Comparison of ENCODE assay signal across 1 cellular context in the genomic region with DNA sequence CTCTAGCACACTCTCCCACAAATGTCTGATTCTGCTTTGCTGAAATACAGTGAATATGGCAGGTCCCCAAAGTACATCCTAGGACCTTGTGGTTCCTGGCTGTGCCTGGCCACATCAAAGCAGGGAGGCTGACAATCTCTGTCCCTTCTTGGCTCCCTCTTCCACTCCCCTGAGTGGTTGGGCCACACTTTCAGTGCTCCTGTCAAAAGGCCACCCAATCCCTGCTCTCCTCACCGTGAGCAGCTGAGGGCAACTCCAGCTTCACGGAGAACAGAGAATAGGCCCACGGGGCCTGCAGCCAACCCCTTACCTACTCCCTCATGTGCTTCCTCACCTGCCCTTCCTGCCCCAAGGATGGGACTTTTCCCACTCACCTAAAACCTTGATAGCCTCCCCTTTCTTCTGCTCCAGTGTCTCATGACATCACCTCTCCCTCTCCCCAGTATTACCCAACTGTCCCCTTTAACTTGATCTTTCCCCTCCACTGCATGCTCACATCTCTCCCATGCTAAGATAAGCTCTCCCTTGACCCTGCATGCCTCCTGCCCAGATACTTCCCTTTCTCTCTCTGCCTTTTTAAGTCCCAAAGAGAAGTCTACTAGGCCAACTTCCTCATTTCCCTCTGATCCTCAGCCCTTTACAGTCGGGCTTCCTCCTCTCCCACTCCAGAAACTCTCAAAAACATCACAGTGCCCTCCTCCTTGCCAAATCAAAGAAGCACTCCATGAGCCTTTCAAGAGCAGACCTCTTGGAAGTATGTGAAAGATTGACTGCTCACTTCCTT.
TF ChIP-seq lines count a peak whose summit lies in the region.

No MANE protein-coding gene starts in this region.

TF ChIP-seq in K562, 482 proteins besides CTCF, POLR2A, EP300 and RAD21 (continued from another document and continues in another):
- TF ChIP-seq MLLT1 (IDR thresholded peaks at IDR 0.05) (no peak), GTF2E2 (tag; IDR thresholded peaks at IDR 0.05) (0 out of 2 replicates have a peak, but pooled peaks have one; percentile 31), STAT5B (CRISPR knock-in tag; IDR thresholded peaks at IDR 0.05) (no peak), CHCHD3 (CRISPR knock-in tag; IDR thresholded peaks at IDR 0.05) (no peak), JUN (IDR thresholded peaks at IDR 0.05; ENCODE audit: borderline replicate concordance, low read depth, low read length) (no peak), JUN (CRISPR knock-in tag; IDR thresholded peaks at IDR 0.05; ENCODE audit: borderline replicate concordance) (no peak), KLF6 (CRISPR knock-in tag; IDR thresholded peaks at IDR 0.05; ENCODE audit: borderline replicate concordance) (no peak), HOXB6 (CRISPR knock-in tag; IDR thresholded peaks at IDR 0.05; ENCODE audit: borderline replicate concordance) (no peak), MEIS2 (IDR thresholded peaks at IDR 0.05; ENCODE audit: partially characterized antibody) (no peak), HNRNPL (IDR thresholded peaks at IDR 0.05; ENCODE audit: low read depth, low read length) (no peak), MCM7 (IDR thresholded peaks at IDR 0.05) (no peak), LARP7 (IDR thresholded peaks at IDR 0.05) (no peak), PRMT5 (CRISPR knock-in tag; IDR thresholded peaks at IDR 0.05) (no peak), ZBTB17 (CRISPR knock-in tag; IDR thresholded peaks at IDR 0.05) (no peak), NCOR1 (IDR thresholded peaks at IDR 0.05) (peak; percentile 46; the same call in 1 of the 2 replicates), XRCC4 (IDR thresholded peaks at IDR 0.05; ENCODE audit: extremely low read depth, insufficient read depth, insufficient read length) (no peak), TRIM24 (IDR thresholded peaks at IDR 0.05) (peak in 1 of 2 experiments; percentile 38; a peak in 1 of 4 replicates), ZNF347 (CRISPR knock-in tag; IDR thresholded peaks at IDR 0.05; ENCODE audit: low read depth) (no peak), YY1 (IDR thresholded peaks at IDR 0.05; ENCODE audit: borderline replicate concordance in 1 of 3, control insufficient read depth in 1 of 3, extremely low read depth in 1 of 3, insufficient read depth in 3 of 3, insufficient read length in 1 of 3, insufficient replicate concordance in 2 of 3, low read depth in 1 of 3, low read length in 2 of 3) (no peak), FOXJ3 (CRISPR knock-in tag; IDR thresholded peaks at IDR 0.05) (no peak), KLF13 (tag; IDR thresholded peaks at IDR 0.05; ENCODE audit: borderline replicate concordance, low read depth) (no peak), ZFPM2 (CRISPR knock-in tag; IDR thresholded peaks at IDR 0.05) (no peak), E2F6 (IDR thresholded peaks at IDR 0.05; ENCODE audit: borderline replicate concordance in 1 of 2, extremely low read depth in 1 of 2, insufficient read depth in 1 of 2, insufficient read length in 1 of 2, low read depth in 1 of 2, low read length in 1 of 2, poor library complexity in 1 of 2, severe bottlenecking in 1 of 2) (no peak), HLTF (IDR thresholded peaks at IDR 0.05) (no peak), ZNF668 (CRISPR knock-in tag; IDR thresholded peaks at IDR 0.05) (no peak), ZBTB7A (IDR thresholded peaks at IDR 0.05; ENCODE audit: borderline replicate concordance, control insufficient read depth, low read depth, low read length) (no peak), PYGO2 (tag; IDR thresholded peaks at IDR 0.05) (no peak), L3MBTL2 (IDR thresholded peaks at IDR 0.05) (peak; percentile 54), ZNF239 (CRISPR knock-in tag; IDR thresholded peaks at IDR 0.05) (no peak), ZNF655 (CRISPR knock-in tag; IDR thresholded peaks at IDR 0.05) (no peak), ZNF324 (CRISPR knock-in tag; IDR thresholded peaks at IDR 0.05) (no peak), EHMT2 (IDR thresholded peaks at IDR 0.05) (0 out of 2 replicates have a peak, but pooled peaks have one; percentile 34), SRF (CRISPR knock-in tag; IDR thresholded peaks at IDR 0.05) (0 out of 4 replicates have a peak, but pooled peaks of 1 of the 2 experiments have one; percentile 39), ZNF77 (CRISPR knock-in tag; IDR thresholded peaks at IDR 0.05) (no peak), ZNF41 (CRISPR knock-in tag; conservative IDR thresholded peaks at IDR 0.05) (no peak), HIVEP1 (CRISPR knock-in tag; IDR thresholded peaks at IDR 0.05) (no peak), TARDBP (IDR thresholded peaks at IDR 0.05) (no peak), SREBF2 (CRISPR knock-in tag; IDR thresholded peaks at IDR 0.05) (no peak), KHSRP (IDR thresholded peaks at IDR 0.05) (no peak), ZNF57 (CRISPR knock-in tag; IDR thresholded peaks at IDR 0.05) (no peak), JUNB (CRISPR knock-in tag; conservative IDR thresholded peaks at IDR 0.05) (no peak)
- TF ChIP-seq, protein P1, sequence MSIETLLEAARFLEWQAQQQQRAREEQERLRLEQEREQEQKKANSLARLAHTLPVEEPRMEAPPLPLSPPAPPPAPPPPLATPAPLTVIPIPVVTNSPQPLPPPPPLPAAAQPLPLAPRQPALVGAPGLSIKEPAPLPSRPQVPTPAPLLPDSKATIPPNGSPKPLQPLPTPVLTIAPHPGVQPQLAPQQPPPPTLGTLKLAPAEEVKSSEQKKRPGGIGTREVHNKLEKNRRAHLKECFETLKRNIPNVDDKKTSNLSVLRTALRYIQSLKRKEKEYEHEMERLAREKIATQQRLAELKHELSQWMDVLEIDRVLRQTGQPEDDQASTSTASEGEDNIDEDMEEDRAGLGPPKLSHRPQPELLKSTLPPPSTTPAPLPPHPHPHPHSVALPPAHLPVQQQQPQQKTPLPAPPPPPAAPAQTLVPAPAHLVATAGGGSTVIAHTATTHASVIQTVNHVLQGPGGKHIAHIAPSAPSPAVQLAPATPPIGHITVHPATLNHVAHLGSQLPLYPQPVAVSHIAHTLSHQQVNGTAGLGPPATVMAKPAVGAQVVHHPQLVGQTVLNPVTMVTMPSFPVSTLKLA (conservative IDR thresholded peaks at IDR 0.05): 0 out of 4 replicates have a peak, but pooled peaks of 1 of the 2 experiments have one; percentile 28
- TF ChIP-seq, protein P2, sequence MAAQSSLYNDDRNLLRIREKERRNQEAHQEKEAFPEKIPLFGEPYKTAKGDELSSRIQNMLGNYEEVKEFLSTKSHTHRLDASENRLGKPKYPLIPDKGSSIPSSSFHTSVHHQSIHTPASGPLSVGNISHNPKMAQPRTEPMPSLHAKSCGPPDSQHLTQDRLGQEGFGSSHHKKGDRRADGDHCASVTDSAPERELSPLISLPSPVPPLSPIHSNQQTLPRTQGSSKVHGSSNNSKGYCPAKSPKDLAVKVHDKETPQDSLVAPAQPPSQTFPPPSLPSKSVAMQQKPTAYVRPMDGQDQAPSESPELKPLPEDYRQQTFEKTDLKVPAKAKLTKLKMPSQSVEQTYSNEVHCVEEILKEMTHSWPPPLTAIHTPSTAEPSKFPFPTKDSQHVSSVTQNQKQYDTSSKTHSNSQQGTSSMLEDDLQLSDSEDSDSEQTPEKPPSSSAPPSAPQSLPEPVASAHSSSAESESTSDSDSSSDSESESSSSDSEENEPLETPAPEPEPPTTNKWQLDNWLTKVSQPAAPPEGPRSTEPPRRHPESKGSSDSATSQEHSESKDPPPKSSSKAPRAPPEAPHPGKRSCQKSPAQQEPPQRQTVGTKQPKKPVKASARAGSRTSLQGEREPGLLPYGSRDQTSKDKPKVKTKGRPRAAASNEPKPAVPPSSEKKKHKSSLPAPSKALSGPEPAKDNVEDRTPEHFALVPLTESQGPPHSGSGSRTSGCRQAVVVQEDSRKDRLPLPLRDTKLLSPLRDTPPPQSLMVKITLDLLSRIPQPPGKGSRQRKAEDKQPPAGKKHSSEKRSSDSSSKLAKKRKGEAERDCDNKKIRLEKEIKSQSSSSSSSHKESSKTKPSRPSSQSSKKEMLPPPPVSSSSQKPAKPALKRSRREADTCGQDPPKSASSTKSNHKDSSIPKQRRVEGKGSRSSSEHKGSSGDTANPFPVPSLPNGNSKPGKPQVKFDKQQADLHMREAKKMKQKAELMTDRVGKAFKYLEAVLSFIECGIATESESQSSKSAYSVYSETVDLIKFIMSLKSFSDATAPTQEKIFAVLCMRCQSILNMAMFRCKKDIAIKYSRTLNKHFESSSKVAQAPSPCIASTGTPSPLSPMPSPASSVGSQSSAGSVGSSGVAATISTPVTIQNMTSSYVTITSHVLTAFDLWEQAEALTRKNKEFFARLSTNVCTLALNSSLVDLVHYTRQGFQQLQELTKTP (IDR thresholded peaks at IDR 0.05; ENCODE audit: low read depth in 1 of 2, partially characterized antibody in 2 of 2): no peak
- TF ChIP-seq, protein P3, sequence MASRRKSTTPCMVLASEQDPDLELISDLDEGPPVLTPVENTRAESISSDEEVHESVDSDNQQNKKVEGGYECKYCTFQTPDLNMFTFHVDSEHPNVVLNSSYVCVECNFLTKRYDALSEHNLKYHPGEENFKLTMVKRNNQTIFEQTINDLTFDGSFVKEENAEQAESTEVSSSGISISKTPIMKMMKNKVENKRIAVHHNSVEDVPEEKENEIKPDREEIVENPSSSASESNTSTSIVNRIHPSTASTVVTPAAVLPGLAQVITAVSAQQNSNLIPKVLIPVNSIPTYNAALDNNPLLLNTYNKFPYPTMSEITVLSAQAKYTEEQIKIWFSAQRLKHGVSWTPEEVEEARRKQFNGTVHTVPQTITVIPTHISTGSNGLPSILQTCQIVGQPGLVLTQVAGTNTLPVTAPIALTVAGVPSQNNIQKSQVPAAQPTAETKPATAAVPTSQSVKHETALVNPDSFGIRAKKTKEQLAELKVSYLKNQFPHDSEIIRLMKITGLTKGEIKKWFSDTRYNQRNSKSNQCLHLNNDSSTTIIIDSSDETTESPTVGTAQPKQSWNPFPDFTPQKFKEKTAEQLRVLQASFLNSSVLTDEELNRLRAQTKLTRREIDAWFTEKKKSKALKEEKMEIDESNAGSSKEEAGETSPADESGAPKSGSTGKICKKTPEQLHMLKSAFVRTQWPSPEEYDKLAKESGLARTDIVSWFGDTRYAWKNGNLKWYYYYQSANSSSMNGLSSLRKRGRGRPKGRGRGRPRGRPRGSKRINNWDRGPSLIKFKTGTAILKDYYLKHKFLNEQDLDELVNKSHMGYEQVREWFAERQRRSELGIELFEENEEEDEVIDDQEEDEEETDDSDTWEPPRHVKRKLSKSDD (conservative IDR thresholded peaks at IDR 0.05; ENCODE audit: low read length): no peak
- TF ChIP-seq, protein P4, sequence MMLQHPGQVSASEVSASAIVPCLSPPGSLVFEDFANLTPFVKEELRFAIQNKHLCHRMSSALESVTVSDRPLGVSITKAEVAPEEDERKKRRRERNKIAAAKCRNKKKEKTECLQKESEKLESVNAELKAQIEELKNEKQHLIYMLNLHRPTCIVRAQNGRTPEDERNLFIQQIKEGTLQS (IDR thresholded peaks at IDR 0.05): peak; percentile 53; the same call in 1 of the 2 replicates
- TF ChIP-seq, protein P4 (CRISPR knock-in tag; conservative IDR thresholded peaks at IDR 0.05): no peak
- TF ChIP-seq, protein P5, sequence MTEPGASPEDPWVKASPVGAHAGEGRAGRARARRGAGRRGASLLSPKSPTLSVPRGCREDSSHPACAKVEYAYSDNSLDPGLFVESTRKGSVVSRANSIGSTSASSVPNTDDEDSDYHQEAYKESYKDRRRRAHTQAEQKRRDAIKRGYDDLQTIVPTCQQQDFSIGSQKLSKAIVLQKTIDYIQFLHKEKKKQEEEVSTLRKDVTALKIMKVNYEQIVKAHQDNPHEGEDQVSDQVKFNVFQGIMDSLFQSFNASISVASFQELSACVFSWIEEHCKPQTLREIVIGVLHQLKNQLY (CRISPR knock-in tag; conservative IDR thresholded peaks at IDR 0.05): no peak
- TF ChIP-seq, protein P6, sequence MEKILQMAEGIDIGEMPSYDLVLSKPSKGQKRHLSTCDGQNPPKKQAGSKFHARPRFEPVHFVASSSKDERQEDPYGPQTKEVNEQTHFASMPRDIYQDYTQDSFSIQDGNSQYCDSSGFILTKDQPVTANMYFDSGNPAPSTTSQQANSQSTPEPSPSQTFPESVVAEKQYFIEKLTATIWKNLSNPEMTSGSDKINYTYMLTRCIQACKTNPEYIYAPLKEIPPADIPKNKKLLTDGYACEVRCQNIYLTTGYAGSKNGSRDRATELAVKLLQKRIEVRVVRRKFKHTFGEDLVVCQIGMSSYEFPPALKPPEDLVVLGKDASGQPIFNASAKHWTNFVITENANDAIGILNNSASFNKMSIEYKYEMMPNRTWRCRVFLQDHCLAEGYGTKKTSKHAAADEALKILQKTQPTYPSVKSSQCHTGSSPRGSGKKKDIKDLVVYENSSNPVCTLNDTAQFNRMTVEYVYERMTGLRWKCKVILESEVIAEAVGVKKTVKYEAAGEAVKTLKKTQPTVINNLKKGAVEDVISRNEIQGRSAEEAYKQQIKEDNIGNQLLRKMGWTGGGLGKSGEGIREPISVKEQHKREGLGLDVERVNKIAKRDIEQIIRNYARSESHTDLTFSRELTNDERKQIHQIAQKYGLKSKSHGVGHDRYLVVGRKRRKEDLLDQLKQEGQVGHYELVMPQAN (IDR thresholded peaks at IDR 0.05; ENCODE audit: borderline replicate concordance): no peak
